9 cellular contexts compared by ENCODE assay signal in the genomic region with DNA sequence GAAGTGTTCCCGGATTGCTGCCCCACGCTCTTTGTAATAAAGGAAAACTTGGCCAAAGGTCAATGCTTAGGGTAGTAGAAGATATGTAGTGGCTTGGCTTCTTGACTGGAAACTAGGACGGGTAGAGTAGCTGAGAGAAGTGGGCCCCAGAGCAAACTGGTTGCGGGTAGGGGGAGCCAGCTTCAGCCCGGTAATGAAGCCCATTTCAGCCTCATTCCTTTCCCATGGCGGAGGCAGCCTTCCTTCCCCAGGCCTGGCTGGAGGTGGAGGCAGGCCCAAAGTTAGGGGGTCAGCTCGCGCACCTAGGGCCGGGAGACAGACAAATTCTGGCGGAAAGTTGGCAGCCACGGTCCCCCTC. TPM values are rescaled to one million over a fixed set of nuclear protein-coding genes. Genes with fewer than 3 reads are reported as not detected.
DNase-seq lines count a peak whose midpoint lies in the region; ATAC-seq and TF ChIP-seq lines count a peak whose summit lies in the region.
"Had no signal": no experiment of that assay in that cellular context is flagged by ENCODE, and none has a peak within 500 bp of the region (broad histone marks: within the 10 kb centered on the region; RNA-seq: fewer than 3 reads in every experiment).

No MANE protein-coding gene starts in this region.

- no peak for ATAC-seq in HG03469 (IDR thresholded peaks at IDR 0.05; ENCODE audit: unreplicated experiment)
- ATAC-seq: HCT116 had no signal

- H3K23me2 ChIP-seq in H9 (ENCODE audit: insufficient read length, low read depth, low read length, poor library complexity, severe bottlenecking), result no peaks in the 10 kb centered on the region

- H3K36me3 Mint-ChIP-seq in H9 (ENCODE audit: insufficient read depth in 1 of 3, low read depth in 3 of 3), result peaks cover 0 to 2% (median 0%) of the 10 kb centered on the region in 3 experiments; a peak in 1 of 7 replicates

- H3K4me1 Mint-ChIP-seq in H9, result peaks cover 9 to 12% of the 10 kb centered on the region in 2 experiments

- H3K9ac ChIP-seq in H9 (ENCODE audit: extremely low read depth, insufficient read length, low read length) (peak overlapping the region; percentile 74), adipocyte (ENCODE audit: low read length) (peak overlapping the region; percentile 99)

- no peak overlapping the region for H2BK120ac ChIP-seq in H9 (ENCODE audit: low read depth, low read length, poor library complexity, severe bottlenecking)

- H3K18ac ChIP-seq in H9 (ENCODE audit: insufficient read length, low read depth, low read length), result peak overlapping the region; percentile 92

- H3K9me3 Mint-ChIP-seq in H9, result no peaks in the 10 kb centered on the region; a peak in 1 of 5 replicates

- H3K9me2 ChIP-seq in hepatocyte (replicated peaks; ENCODE audit: insufficient read depth), result no peaks in the 10 kb centered on the region

- CTCF ChIA-PET in AG04450 (lab: Charles Lee), result interaction anchor here (0.8 kb wide), 1 partner anchor 16 kb away, joined by 3 read pairs; no protein-coding TSS in a partner anchor

- H2AK5ac ChIP-seq in H9 (ENCODE audit: insufficient read length, low read length), result no peak overlapping the region

- TF ChIP-seq CTCF in AG04450 (IDR thresholded peaks at IDR 0.05; ENCODE audit: low read depth, low read length) (peak; percentile 36), H9 (conservative IDR thresholded peaks at IDR 0.05) (no peak), hepatocyte (IDR thresholded peaks at IDR 0.05; ENCODE audit: poor library complexity) (no peak), sigmoid colon (IDR thresholded peaks at IDR 0.05) (no peak)

- intact Hi-C loops in sigmoid colon (cut with DNase I), result loop anchor here (2.0 kb wide), 1 partner anchor 55 kb away; no protein-coding TSS in a partner anchor

- H3K27me3 ChIP-seq in AG04450 (ENCODE audit: control insufficient read depth, insufficient read depth, low read length) (no peaks in the 10 kb centered on the region), H9 (ENCODE audit: insufficient read depth, low read length) (no peaks in the 10 kb centered on the region), adipocyte (replicated peaks; ENCODE audit: control insufficient read depth, insufficient read depth, low read length) (no peaks in the 10 kb centered on the region), hepatocyte (no peaks in the 10 kb centered on the region), sigmoid colon (no peaks in the 10 kb centered on the region)

- H2BK15ac ChIP-seq in H9 (ENCODE audit: low read depth, low read length), result no peak overlapping the region

- H2BK12ac ChIP-seq in H9 (ENCODE audit: insufficient read length, low read depth, low read length), result no peak overlapping the region

- H3K4ac ChIP-seq in H9 (ENCODE audit: low read depth, low read length), result no peak overlapping the region

- H3K23ac ChIP-seq in H9 (ENCODE audit: insufficient read length, low read depth, low read length), result no peak overlapping the region

- no peaks in the 10 kb centered on the region for H3K79me1 ChIP-seq in H9 (ENCODE audit: insufficient read depth, low read depth, low read length, poor library complexity, severe bottlenecking)

- H4K20me1 ChIP-seq in H9 (ENCODE audit: control insufficient read depth, insufficient read depth, insufficient read length) (no peaks in the 10 kb centered on the region), hepatocyte (ENCODE audit: insufficient read depth, poor library complexity, severe bottlenecking) (no peaks in the 10 kb centered on the region)

- TF ChIP-seq EP300 in sigmoid colon (IDR thresholded peaks at IDR 0.05), result no peak

- H3K27ac Mint-ChIP-seq in H9, result peak overlapping the region; percentile 74 to 99 (median 92); a peak in 6 of 7 replicates

- peak; percentile 42 for DNase-seq in AG04450 (ENCODE audit: low read depth, low spot score)
- DNase-seq in H9, result no peak
- peak; percentile 79 for DNase-seq in adipocyte (ENCODE audit: low read depth)
- DNase-seq in hepatocyte (ENCODE audit: low spot score), result peak; percentile 66
- no peak for DNase-seq in sigmoid colon
- DNase-seq in activated effector memory CD4-positive, alpha-beta T cell treated with anti-CD3 and anti-CD28 coated beads, Interleukin-2, amount 50 U/mL, for 16 hours, result no peak
- DNase-seq in SW 1271 (lab: John Stamatoyannopoulos, UW), result no peak

- WGBS in H9 (ENCODE audit: extremely low coverage, insufficient read length, low lambda C conversion rate), result no CpG with 5 or more reads among the region's 11 CpGs
- WGBS in hepatocyte (ENCODE audit: low lambda C conversion rate, missing lambda C conversion rate), result 2% methylated on average over 11 of the region's 11 CpGs
- 31 to 54% methylated on average over 11 of the region's 11 CpGs for WGBS in sigmoid colon, 2 donors

- H3K4me3 ChIP-seq in AG04450 (ENCODE audit: low read depth, low read length) (peak overlapping the region; percentile 94), adipocyte (ENCODE audit: low read length) (peak overlapping the region; percentile 96), hepatocyte (peak overlapping the region; percentile 84), sigmoid colon (peak overlapping the region; percentile 84 to 92 (median 88))

- H3K79me2 ChIP-seq in H9 (ENCODE audit: insufficient read depth, low read length) (no peaks in the 10 kb centered on the region), hepatocyte (peaks cover 30% of the 10 kb centered on the region)

- H4K91ac ChIP-seq in H9 (ENCODE audit: insufficient read length, low read depth, low read length), result no peak overlapping the region

- no peak overlapping the region for H4K8ac ChIP-seq in H9 (replicated peaks; ENCODE audit: insufficient read length, low read depth, low read length)

- H2BK20ac ChIP-seq in H9 (ENCODE audit: low read depth, low read length, poor library complexity, severe bottlenecking), result no peak overlapping the region

- peaks cover 3% of the 10 kb centered on the region for H3K36me3 ChIP-seq in adipocyte (ENCODE audit: control insufficient read depth, insufficient read depth, low read length, severe bottlenecking)
- no peaks in the 10 kb centered on the region for H3K36me3 ChIP-seq in hepatocyte (replicated peaks; ENCODE audit: insufficient read depth, low read depth)
- H3K36me3 ChIP-seq in sigmoid colon, result no peaks in the 10 kb centered on the region

- no peak overlapping the region for H3K56ac ChIP-seq in H9 (ENCODE audit: insufficient read length, low read depth, low read length)

- H3K4me2 ChIP-seq in H9 (ENCODE audit: insufficient read depth, insufficient read length, low read length) (peak overlapping the region; percentile 51), hepatocyte (peak overlapping the region; percentile 83)

- no peak for TF ChIP-seq POLR2A in sigmoid colon (IDR thresholded peaks at IDR 0.05)

- no peak overlapping the region for H4K5ac ChIP-seq in H9 (ENCODE audit: insufficient read length, low read depth, low read length)

- H3K4me1 ChIP-seq in H9 (ENCODE audit: insufficient read depth, low read length) (no peaks in the 10 kb centered on the region), adipocyte (ENCODE audit: control insufficient read depth, insufficient read depth, low read length) (peaks cover 29% of the 10 kb centered on the region), hepatocyte (ENCODE audit: insufficient read depth) (peaks cover 13% of the 10 kb centered on the region), sigmoid colon (peaks cover 0 to 43% (median 24%) of the 10 kb centered on the region in 4 donors)

- H3T11ph ChIP-seq in H9 (ENCODE audit: low read length), result no peak overlapping the region

- POLR2A ChIA-PET in AG04450 (lab: Yijun Ruan, JAX), result interaction anchor here (0.5 to 1.5 kb wide), 17 partner anchors 13 to 752 kb away, joined by 3 to 16 read pairs (median 5); partner anchors contain the start of genes DNAJB4 and MIGA1

- peak overlapping the region; percentile 85 for H3K14ac ChIP-seq in H9 (ENCODE audit: insufficient read depth, low read length)

- H3K27me3 Mint-ChIP-seq in H9 (ENCODE audit: low read depth), result peaks cover 1% of the 10 kb centered on the region; the same call in 1 of the 2 replicates

- H2AFZ ChIP-seq in H9 (ENCODE audit: low read length) (no peak overlapping the region), hepatocyte (peak overlapping the region; percentile 86)

- no peak overlapping the region for H2BK5ac ChIP-seq in H9 (ENCODE audit: insufficient read length, low read length)

- peak overlapping the region; percentile 100 for H3K27ac ChIP-seq in AG04450 (ENCODE audit: low read depth, low read length)
- no peak overlapping the region for H3K27ac ChIP-seq in H9 (ENCODE audit: insufficient read length, low read depth, low read length)
- peak overlapping the region; percentile 97 for H3K27ac ChIP-seq in hepatocyte
- peak overlapping the region; percentile 86 to 98 (median 94) for H3K27ac ChIP-seq in sigmoid colon

- peak overlapping the region; percentile 89 to 96 for H3K4me3 Mint-ChIP-seq in H9

- H3K9me3 ChIP-seq in AG04450 (ENCODE audit: control insufficient read depth, insufficient read depth, low read length) (peaks cover 10% of the 10 kb centered on the region; the same call in 1 of the 2 replicates), H9 (ENCODE audit: control insufficient read depth, low read depth, low read length) (no peaks in the 10 kb centered on the region), adipocyte (ENCODE audit: control insufficient read depth, low read length) (no peaks in the 10 kb centered on the region), hepatocyte (ENCODE audit: low read depth) (no peaks in the 10 kb centered on the region), sigmoid colon (no peaks in the 10 kb centered on the region)

RNA-seq across cellular contexts. Expression of gene NEXN, which starts 0.4 kb away (rescaled TPM):
- polyA plus RNA-seq in AG04450 (2011; rRNA removed) (28.6 and 39.9 TPM in 2 replicates), hepatocyte (11.5 and 12.2 TPM in 2 replicates), sigmoid colon (1 to 10 TPM; 4.2 to 7.9 (median 6.0) TPM)
- polyA minus RNA-seq in AG04450 (2011; rRNA and poly(A)+ RNA removed), result 5.8 and 14.1 TPM in 2 replicates
- total RNA-seq in H9 (2021) (3.2 and 3.3 TPM in 2 replicates), hepatocyte (5.1 and 5.3 TPM in 2 replicates), sigmoid colon (100 to 1,000 TPM in 2 of 4 donors, 10 to 100 TPM in 2; 68.8 to 158 (median 95.3) TPM)

Comparison
In these comparisons a context has a peak if more than half of its experiments do, and no peak if none do; other contexts are left out.
1. DNase-seq: peak in AG04450 (single experiment), adipocyte (single experiment) and hepatocyte (single experiment); none in H9 (single experiment), sigmoid colon (single experiment), activated effector memory CD4-positive, alpha-beta T cell treated with anti-CD3 and anti-CD28 coated beads, Interleukin-2, amount 50 U/mL, for 16 hours (single experiment) and SW 1271 (0 of 2).
2. RNA of gene NEXN, which starts 0.4 kb away (total RNA-seq): 68.8 to 158 TPM in sigmoid colon; 5.1 to 5.3 TPM in hepatocyte and 3.2 to 3.3 TPM in H9; every median in the first group is over 10 times any median in the second.
3. Peak in every context shown above with its lines, with median percentiles within 50 percentile points of each other: H3K4me3 ChIP-seq.